ENCODE assay signal across 1 cellular context in the genomic region with DNA sequence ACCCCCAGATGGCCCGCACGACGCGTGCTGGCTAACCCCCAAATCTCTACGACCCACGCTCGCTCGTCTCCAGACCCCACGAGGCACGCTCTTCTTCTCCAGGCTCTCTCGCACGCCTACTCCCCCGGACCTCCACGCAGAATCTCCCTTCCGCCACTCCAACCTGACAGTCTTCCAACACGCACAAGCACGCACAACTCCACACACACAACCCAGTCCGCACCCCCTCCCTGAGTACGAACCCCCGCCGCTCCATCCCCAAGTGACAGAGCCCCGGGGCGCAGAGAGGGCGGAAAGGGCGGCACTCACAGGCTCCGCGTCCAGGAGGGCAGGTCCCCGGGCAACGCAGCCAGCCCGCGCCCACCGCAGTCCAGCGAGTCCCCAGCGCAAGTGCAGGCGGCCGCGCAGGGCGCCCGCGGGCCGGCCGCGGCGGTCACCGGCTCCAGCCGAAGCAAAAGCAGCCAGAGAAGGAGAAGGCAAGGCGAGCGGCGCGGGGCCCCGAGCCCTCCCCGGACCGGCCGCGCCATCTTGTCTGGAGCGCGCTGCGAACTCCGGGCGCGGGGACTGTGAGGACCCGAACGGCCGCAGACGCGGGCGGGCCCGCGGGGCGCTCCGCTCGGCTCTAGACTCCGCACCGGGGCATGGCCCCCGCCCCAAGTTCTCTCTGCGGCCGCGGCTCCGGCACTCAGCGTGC.
TF ChIP-seq lines count a peak whose summit lies in the region.

No MANE protein-coding gene starts in this region.

TF ChIP-seq in HepG2, 621 proteins besides CTCF, POLR2A, EP300 and RAD21 (continued from another document and continues in another):
- TF ChIP-seq, protein P1, sequence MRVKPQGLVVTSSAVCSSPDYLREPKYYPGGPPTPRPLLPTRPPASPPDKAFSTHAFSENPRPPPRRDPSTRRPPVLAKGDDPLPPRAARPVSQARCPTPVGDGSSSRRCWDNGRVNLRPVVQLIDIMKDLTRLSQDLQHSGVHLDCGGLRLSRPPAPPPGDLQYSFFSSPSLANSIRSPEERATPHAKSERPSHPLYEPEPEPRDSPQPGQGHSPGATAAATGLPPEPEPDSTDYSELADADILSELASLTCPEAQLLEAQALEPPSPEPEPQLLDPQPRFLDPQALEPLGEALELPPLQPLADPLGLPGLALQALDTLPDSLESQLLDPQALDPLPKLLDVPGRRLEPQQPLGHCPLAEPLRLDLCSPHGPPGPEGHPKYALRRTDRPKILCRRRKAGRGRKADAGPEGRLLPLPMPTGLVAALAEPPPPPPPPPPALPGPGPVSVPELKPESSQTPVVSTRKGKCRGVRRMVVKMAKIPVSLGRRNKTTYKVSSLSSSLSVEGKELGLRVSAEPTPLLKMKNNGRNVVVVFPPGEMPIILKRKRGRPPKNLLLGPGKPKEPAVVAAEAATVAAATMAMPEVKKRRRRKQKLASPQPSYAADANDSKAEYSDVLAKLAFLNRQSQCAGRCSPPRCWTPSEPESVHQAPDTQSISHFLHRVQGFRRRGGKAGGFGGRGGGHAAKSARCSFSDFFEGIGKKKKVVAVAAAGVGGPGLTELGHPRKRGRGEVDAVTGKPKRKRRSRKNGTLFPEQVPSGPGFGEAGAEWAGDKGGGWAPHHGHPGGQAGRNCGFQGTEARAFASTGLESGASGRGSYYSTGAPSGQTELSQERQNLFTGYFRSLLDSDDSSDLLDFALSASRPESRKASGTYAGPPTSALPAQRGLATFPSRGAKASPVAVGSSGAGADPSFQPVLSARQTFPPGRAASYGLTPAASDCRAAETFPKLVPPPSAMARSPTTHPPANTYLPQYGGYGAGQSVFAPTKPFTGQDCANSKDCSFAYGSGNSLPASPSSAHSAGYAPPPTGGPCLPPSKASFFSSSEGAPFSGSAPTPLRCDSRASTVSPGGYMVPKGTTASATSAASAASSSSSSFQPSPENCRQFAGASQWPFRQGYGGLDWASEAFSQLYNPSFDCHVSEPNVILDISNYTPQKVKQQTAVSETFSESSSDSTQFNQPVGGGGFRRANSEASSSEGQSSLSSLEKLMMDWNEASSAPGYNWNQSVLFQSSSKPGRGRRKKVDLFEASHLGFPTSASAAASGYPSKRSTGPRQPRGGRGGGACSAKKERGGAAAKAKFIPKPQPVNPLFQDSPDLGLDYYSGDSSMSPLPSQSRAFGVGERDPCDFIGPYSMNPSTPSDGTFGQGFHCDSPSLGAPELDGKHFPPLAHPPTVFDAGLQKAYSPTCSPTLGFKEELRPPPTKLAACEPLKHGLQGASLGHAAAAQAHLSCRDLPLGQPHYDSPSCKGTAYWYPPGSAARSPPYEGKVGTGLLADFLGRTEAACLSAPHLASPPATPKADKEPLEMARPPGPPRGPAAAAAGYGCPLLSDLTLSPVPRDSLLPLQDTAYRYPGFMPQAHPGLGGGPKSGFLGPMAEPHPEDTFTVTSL (CRISPR knock-in tag; IDR thresholded peaks at IDR 0.05; ENCODE audit: borderline replicate concordance): no peak
- TF ChIP-seq POLR2G (IDR thresholded peaks at IDR 0.05; ENCODE audit: low read depth, low read length) (no peak), ZNF530 (CRISPR knock-in tag; IDR thresholded peaks at IDR 0.05; ENCODE audit: low read depth) (no peak), ZNF629 (CRISPR knock-in tag; conservative IDR thresholded peaks at IDR 0.05) (no peak), NR3C1 (CRISPR knock-in tag; IDR thresholded peaks at IDR 0.05) (no peak), MEF2D (CRISPR knock-in tag; IDR thresholded peaks at IDR 0.05) (no peak), ZFAT (CRISPR knock-in tag; conservative IDR thresholded peaks at IDR 0.05) (no peak), ZNF501 (CRISPR knock-in tag; IDR thresholded peaks at IDR 0.05) (no peak), GFI1 (CRISPR knock-in tag; IDR thresholded peaks at IDR 0.05; ENCODE audit: borderline replicate concordance) (no peak), FOXK2 (IDR thresholded peaks at IDR 0.05) (no peak), KLF15 (CRISPR knock-in tag; IDR thresholded peaks at IDR 0.05; ENCODE audit: borderline replicate concordance) (no peak), ARHGAP35 (CRISPR knock-in tag; IDR thresholded peaks at IDR 0.05; ENCODE audit: borderline replicate concordance) (no peak), HDAC1 (CRISPR knock-in tag; IDR thresholded peaks at IDR 0.05) (peak; percentile 15; the same call in 1 of the 2 replicates), ZNF724P (CRISPR knock-in tag; IDR thresholded peaks at IDR 0.05; ENCODE audit: borderline replicate concordance) (no peak), CCAR2 (optimal IDR thresholded peaks at IDR 0.05; ENCODE audit: low read depth, low read length) (no peak), ZBTB20 (CRISPR knock-in tag; IDR thresholded peaks at IDR 0.05; ENCODE audit: borderline replicate concordance, low read depth) (peak; percentile 37; the same call in 1 of the 2 replicates), MLLT10 (CRISPR knock-in tag; IDR thresholded peaks at IDR 0.05) (no peak), ATRX (CRISPR knock-in tag; IDR thresholded peaks at IDR 0.05; ENCODE audit: borderline replicate concordance) (no peak), SIN3A (IDR thresholded peaks at IDR 0.05; ENCODE audit: borderline replicate concordance, low read depth, low read length) (peak; percentile 46; the same call in 1 of the 2 replicates), HIVEP1 (CRISPR knock-in tag; IDR thresholded peaks at IDR 0.05) (no peak), CENPX (CRISPR knock-in tag; IDR thresholded peaks at IDR 0.05) (no peak), SOX6 (IDR thresholded peaks at IDR 0.05) (no peak), SOX6 (CRISPR knock-in tag; IDR thresholded peaks at IDR 0.05) (no peak), JUNB (CRISPR knock-in tag; IDR thresholded peaks at IDR 0.05; ENCODE audit: borderline replicate concordance) (no peak), TBL1XR1 (IDR thresholded peaks at IDR 0.05; ENCODE audit: borderline replicate concordance, low read length, partially characterized antibody) (no peak), SRF (IDR thresholded peaks at IDR 0.05; ENCODE audit: low read depth, low read length) (no peak), THYN1 (CRISPR knock-in tag; IDR thresholded peaks at IDR 0.05; ENCODE audit: borderline replicate concordance, low read depth) (no peak), NCOA1 (CRISPR knock-in tag; IDR thresholded peaks at IDR 0.05) (no peak), ZBTB3 (CRISPR knock-in tag; IDR thresholded peaks at IDR 0.05; ENCODE audit: borderline replicate concordance, low read depth) (no peak), NFATC3 (CRISPR knock-in tag; IDR thresholded peaks at IDR 0.05) (no peak), TP53 (CRISPR knock-in tag; conservative IDR thresholded peaks at IDR 0.05) (no peak), ATF1 (CRISPR knock-in tag; IDR thresholded peaks at IDR 0.05) (no peak), ZNF816 (CRISPR knock-in tag; IDR thresholded peaks at IDR 0.05; ENCODE audit: borderline replicate concordance) (no peak)
- TF ChIP-seq, protein P2, sequence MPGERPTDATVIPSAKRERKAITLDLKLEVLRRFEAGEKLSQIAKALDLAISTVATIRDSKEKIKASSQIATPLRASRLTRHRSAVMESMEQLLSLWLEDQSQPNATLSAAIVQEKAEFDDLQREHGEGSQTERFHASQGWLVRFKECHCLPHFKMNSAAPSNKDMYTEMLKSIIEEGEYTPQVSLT (CRISPR knock-in tag; IDR thresholded peaks at IDR 0.05; ENCODE audit: borderline replicate concordance, low read depth): no peak
- TF ChIP-seq, protein P3, sequence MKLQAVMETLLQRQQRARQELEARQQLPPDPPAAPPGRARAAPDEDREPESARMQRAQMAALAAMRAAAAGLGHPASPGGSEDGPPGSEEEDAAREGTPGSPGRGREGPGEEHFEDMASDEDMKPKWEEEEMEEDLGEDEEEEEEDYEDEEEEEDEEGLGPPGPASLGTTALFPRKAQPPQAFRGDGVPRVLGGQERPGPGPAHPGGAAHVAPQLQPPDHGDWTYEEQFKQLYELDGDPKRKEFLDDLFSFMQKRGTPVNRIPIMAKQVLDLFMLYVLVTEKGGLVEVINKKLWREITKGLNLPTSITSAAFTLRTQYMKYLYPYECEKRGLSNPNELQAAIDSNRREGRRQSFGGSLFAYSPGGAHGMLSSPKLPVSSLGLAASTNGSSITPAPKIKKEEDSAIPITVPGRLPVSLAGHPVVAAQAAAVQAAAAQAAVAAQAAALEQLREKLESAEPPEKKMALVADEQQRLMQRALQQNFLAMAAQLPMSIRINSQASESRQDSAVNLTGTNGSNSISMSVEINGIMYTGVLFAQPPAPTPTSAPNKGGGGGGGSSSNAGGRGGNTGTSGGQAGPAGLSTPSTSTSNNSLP (IDR thresholded peaks at IDR 0.05; ENCODE audit: low read depth, low read length): no peak; the same call in 1 of the 2 replicates
- TF ChIP-seq, protein P4, sequence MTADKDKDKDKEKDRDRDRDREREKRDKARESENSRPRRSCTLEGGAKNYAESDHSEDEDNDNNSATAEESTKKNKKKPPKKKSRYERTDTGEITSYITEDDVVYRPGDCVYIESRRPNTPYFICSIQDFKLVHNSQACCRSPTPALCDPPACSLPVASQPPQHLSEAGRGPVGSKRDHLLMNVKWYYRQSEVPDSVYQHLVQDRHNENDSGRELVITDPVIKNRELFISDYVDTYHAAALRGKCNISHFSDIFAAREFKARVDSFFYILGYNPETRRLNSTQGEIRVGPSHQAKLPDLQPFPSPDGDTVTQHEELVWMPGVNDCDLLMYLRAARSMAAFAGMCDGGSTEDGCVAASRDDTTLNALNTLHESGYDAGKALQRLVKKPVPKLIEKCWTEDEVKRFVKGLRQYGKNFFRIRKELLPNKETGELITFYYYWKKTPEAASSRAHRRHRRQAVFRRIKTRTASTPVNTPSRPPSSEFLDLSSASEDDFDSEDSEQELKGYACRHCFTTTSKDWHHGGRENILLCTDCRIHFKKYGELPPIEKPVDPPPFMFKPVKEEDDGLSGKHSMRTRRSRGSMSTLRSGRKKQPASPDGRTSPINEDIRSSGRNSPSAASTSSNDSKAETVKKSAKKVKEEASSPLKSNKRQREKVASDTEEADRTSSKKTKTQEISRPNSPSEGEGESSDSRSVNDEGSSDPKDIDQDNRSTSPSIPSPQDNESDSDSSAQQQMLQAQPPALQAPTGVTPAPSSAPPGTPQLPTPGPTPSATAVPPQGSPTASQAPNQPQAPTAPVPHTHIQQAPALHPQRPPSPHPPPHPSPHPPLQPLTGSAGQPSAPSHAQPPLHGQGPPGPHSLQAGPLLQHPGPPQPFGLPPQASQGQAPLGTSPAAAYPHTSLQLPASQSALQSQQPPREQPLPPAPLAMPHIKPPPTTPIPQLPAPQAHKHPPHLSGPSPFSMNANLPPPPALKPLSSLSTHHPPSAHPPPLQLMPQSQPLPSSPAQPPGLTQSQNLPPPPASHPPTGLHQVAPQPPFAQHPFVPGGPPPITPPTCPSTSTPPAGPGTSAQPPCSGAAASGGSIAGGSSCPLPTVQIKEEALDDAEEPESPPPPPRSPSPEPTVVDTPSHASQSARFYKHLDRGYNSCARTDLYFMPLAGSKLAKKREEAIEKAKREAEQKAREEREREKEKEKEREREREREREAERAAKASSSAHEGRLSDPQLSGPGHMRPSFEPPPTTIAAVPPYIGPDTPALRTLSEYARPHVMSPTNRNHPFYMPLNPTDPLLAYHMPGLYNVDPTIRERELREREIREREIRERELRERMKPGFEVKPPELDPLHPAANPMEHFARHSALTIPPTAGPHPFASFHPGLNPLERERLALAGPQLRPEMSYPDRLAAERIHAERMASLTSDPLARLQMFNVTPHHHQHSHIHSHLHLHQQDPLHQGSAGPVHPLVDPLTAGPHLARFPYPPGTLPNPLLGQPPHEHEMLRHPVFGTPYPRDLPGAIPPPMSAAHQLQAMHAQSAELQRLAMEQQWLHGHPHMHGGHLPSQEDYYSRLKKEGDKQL (CRISPR knock-in tag; IDR thresholded peaks at IDR 0.05; ENCODE audit: low read depth): no peak
- TF ChIP-seq, protein P5, sequence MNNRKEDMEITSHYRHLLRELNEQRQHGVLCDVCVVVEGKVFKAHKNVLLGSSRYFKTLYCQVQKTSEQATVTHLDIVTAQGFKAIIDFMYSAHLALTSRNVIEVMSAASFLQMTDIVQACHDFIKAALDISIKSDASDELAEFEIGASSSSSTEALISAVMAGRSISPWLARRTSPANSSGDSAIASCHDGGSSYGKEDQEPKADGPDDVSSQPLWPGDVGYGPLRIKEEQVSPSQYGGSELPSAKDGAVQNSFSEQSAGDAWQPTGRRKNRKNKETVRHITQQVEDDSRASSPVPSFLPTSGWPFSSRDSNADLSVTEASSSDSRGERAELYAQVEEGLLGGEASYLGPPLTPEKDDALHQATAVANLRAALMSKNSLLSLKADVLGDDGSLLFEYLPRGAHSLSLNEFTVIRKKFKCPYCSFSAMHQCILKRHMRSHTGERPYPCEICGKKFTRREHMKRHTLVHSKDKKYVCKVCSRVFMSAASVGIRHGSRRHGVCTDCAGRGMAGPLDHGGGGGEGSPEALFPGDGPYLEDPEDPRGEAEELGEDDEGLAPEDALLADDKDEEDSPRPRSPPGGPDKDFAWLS (CRISPR knock-in tag; IDR thresholded peaks at IDR 0.05; ENCODE audit: borderline replicate concordance): no peak
- TF ChIP-seq, protein P6, sequence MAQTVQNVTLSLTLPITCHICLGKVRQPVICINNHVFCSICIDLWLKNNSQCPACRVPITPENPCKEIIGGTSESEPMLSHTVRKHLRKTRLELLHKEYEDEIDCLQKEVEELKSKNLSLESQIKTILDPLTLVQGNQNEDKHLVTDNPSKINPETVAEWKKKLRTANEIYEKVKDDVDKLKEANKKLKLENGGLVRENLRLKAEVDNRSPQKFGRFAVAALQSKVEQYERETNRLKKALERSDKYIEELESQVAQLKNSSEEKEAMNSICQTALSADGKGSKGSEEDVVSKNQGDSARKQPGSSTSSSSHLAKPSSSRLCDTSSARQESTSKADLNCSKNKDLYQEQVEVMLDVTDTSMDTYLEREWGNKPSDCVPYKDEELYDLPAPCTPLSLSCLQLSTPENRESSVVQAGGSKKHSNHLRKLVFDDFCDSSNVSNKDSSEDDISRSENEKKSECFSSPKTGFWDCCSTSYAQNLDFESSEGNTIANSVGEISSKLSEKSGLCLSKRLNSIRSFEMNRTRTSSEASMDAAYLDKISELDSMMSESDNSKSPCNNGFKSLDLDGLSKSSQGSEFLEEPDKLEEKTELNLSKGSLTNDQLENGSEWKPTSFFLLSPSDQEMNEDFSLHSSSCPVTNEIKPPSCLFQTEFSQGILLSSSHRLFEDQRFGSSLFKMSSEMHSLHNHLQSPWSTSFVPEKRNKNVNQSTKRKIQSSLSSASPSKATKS (CRISPR knock-in tag; IDR thresholded peaks at IDR 0.05): no peak
- TF ChIP-seq, protein P7, sequence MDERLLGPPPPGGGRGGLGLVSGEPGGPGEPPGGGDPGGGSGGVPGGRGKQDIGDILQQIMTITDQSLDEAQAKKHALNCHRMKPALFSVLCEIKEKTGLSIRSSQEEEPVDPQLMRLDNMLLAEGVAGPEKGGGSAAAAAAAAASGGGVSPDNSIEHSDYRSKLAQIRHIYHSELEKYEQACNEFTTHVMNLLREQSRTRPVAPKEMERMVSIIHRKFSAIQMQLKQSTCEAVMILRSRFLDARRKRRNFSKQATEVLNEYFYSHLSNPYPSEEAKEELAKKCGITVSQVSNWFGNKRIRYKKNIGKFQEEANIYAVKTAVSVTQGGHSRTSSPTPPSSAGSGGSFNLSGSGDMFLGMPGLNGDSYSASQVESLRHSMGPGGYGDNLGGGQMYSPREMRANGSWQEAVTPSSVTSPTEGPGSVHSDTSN (CRISPR knock-in tag; IDR thresholded peaks at IDR 0.05): no peak
- TF ChIP-seq, protein P8, sequence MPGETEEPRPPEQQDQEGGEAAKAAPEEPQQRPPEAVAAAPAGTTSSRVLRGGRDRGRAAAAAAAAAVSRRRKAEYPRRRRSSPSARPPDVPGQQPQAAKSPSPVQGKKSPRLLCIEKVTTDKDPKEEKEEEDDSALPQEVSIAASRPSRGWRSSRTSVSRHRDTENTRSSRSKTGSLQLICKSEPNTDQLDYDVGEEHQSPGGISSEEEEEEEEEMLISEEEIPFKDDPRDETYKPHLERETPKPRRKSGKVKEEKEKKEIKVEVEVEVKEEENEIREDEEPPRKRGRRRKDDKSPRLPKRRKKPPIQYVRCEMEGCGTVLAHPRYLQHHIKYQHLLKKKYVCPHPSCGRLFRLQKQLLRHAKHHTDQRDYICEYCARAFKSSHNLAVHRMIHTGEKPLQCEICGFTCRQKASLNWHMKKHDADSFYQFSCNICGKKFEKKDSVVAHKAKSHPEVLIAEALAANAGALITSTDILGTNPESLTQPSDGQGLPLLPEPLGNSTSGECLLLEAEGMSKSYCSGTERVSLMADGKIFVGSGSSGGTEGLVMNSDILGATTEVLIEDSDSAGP (CRISPR knock-in tag; IDR thresholded peaks at IDR 0.05; ENCODE audit: borderline replicate concordance): no peak
